Comparison of ENCODE assay signal across 30 cellular contexts in genomic region chr3:23277688-23278087, GRCh38.
"Had no signal": no experiment of that assay in that cellular context is flagged by ENCODE, and none has a peak within 500 bp of the region (broad histone marks: within the 10 kb centered on the region; RNA-seq: fewer than 3 reads in every experiment).

No MANE protein-coding gene starts in this region.

- H3K36me3 ChIP-seq: ascending aorta, breast epithelium, cardiac muscle cell, colonic mucosa, esophagus squamous epithelium, gastroesophageal sphincter, heart right ventricle had no signal

- DNase-seq: activated CD4-positive, alpha-beta memory T cell treated with anti-CD3 and anti-CD28 coated beads for 36 hours; activated CD4-positive, alpha-beta T cell treated with anti-CD3 and anti-CD28 coated beads for 36 hours; activated CD4-positive, alpha-beta T cell treated with anti-CD3 and anti-CD28 coated beads, Interleukin-2, amount 10 ng/mL, durations not matched to agents 24 days and 14 days; activated CD4-positive, CD25-positive, alpha-beta regulatory T cell; activated CD4-positive, CD25-positive, alpha-beta regulatory T cell treated with anti-CD3 and anti-CD28 coated beads, Interleukin-2, amount 50 U/mL, for 72 hours; activated CD8-positive, alpha-beta memory T cell treated with anti-CD3 and anti-CD28 coated beads, Interleukin-2, amount 10 ng/mL, durations not matched to agents 7 days and 5 days; activated CD8-positive, alpha-beta memory T cell treated with anti-CD3 and anti-CD28 coated beads, Interleukin-2, amount 50 U/mL, for 4 hours; activated CD8-positive, alpha-beta T cell treated with anti-CD3 and anti-CD28 coated beads, Interleukin-2, amount 10 ng/mL, durations not matched to agents 7 days and 5 days; activated effector memory CD4-positive, alpha-beta T cell treated with anti-CD3 and anti-CD28 coated beads, Interleukin-2, amount 50 U/mL, for 16 hours; activated naive CD4-positive, alpha-beta T cell treated with anti-CD3 and anti-CD28 coated beads for 36 hours; activated naive CD8-positive, alpha-beta T cell treated with anti-CD3 and anti-CD28 coated beads for 36 hours; activated naive CD8-positive, alpha-beta T cell treated with anti-CD3 and anti-CD28 coated beads, Interleukin-2, amount 50 U/mL, for 24 hours; activated T-cell treated with anti-CD3 and anti-CD28 coated beads, Interleukin-2, amount 50 U/mL, for 1 hour; activated T-cell treated with anti-CD3 and anti-CD28 coated beads, Interleukin-2, amount 50 U/mL, for 48 hours; central memory CD4-positive, alpha-beta T cell; cerebellar nuclear complex; colonic mucosa; effector CD8-positive, alpha-beta T cell; esophagus squamous epithelium; foreskin melanocyte; heart right ventricle; hippocampal formation; T1000 had no signal

- H3K4me3 ChIP-seq: ascending aorta, breast epithelium, cardiac muscle cell, colonic mucosa, esophagus squamous epithelium, gastroesophageal sphincter, heart right ventricle had no signal

- FAIRE-seq: endometrium, endothelial cell of umbilical vein had no signal

- H3K27me3 ChIP-seq: ascending aorta, breast epithelium, cardiac muscle cell, colonic mucosa, esophagus squamous epithelium, gastroesophageal sphincter, heart right ventricle had no signal

- H3K4me1 ChIP-seq: ascending aorta, breast epithelium, colonic mucosa, esophagus squamous epithelium had no signal

- ATAC-seq: activated CD4-positive, alpha-beta T cell treated with anti-CD3 and anti-CD28 coated beads for 36 hours; activated CD8-positive, alpha-beta memory T cell treated with anti-CD3 and anti-CD28 coated beads, Interleukin-2, amount 10 ng/mL, durations not matched to agents 7 days and 5 days; activated CD8-positive, alpha-beta T cell treated with anti-CD3 and anti-CD28 coated beads, Interleukin-2, amount 10 ng/mL, durations not matched to agents 7 days and 5 days; activated naive CD8-positive, alpha-beta T cell treated with anti-CD3 and anti-CD28 coated beads, Interleukin-2, amount 50 U/mL, for 24 hours; gastroesophageal sphincter; heart right ventricle had no signal

- H3K27ac ChIP-seq: ascending aorta, breast epithelium, cardiac muscle cell, colonic mucosa, epithelial cell of prostate, esophagus squamous epithelium, gastroesophageal sphincter, heart right ventricle had no signal

- H3K9me3 ChIP-seq: ascending aorta, breast epithelium, colonic mucosa, esophagus squamous epithelium, gastroesophageal sphincter, heart right ventricle had no signal
